8 cellular contexts compared by ENCODE assay signal in the genomic region with DNA sequence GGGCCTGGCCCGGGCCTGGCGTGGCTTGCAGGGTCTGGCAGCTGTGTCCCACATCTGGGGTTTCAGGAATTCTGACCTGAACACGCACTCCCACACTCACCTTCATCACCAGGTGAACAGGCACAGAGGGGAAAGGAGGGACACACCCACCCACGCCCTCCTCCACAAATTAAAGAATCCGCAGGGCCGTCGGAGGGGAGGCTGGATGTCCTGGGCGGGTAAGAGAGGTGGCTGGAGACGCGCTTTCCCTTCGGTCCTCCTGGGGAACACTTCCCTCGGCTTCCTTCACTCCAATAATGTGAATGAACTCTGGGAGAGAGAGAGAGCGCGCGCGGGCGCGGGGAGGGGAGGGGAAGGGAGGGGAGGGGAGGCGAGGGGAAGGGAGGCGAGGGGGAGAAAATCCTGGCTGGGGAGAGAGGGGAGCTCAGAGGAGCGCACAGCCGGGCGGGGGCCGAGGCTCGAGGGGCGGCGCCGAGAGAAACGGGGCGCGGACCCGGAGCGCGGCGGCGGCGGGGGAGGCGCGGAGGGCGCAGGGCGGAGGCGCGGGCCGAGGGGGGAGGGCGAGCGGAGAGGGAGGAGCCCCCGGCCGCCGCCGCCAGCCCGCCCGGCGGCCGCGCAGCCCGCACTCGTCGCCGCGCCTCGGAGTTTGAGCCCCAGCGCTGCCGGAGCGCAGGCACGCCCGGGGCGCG. TPM values are rescaled to one million over a fixed set of nuclear protein-coding genes. Genes with fewer than 3 reads are reported as not detected.
DNase-seq lines count a peak whose midpoint lies in the region; ATAC-seq and TF ChIP-seq lines count a peak whose summit lies in the region.

A gene (plus strand): TSS at position 625 of the 689 bp plus-strand sequence. CDS start 205 bp downstream, outside the sequence.

- POLR2A ChIA-PET in activated B cell treated with CpG ODN at 0.5 μM for 24 hours (lab: Charles Lee): no interaction called here

- peaks cover 72% of the 10 kb centered on the region for H3K27me3 ChIP-seq in iPS-18a (ENCODE audit: control insufficient read depth, insufficient read depth, low read length)

- intact Hi-C loops in activated B cell treated with CpG ODN at 0.5 μM for 24 hours (cut with micrococcal nuclease): no loop called here

- no peaks in the 10 kb centered on the region for H3K36me3 ChIP-seq in iPS-18a (ENCODE audit: control insufficient read depth, low read depth, low read length)

- H3K27me3 Mint-ChIP-seq in activated B cell treated with CpG ODN at 0.5 μM for 24 hours: peaks cover 56% of the 10 kb centered on the region
- H3K27me3 Mint-ChIP-seq in stimulated activated naive CD8-positive, alpha-beta T cell treated with anti-CD3 and anti-CD28 coated beads, Interleukin-15, amount 100 ng/mL, for 72 hours: peaks cover 95% of the 10 kb centered on the region

- no peaks in the 10 kb centered on the region for H3K36me3 Mint-ChIP-seq in activated B cell treated with CpG ODN at 0.5 μM for 24 hours (ENCODE audit: low read depth)

- TF ChIP-seq CTCF in activated B cell treated with CpG ODN at 0.5 μM for 24 hours (IDR thresholded peaks at IDR 0.05): no peak

- H3K9me3 ChIP-seq in iPS-18a (ENCODE audit: control insufficient read depth, low read depth, low read length): no peaks in the 10 kb centered on the region

- peak within 1 kb of the TSS; percentile 22 for H3K9ac ChIP-seq in iPS-18a (ENCODE audit: low read length)

- no peak for ATAC-seq in activated B cell treated with CpG ODN at 0.5 μM for 24 hours (ENCODE audit: low read depth)
- peak; percentile 18 for ATAC-seq in stimulated activated naive CD8-positive, alpha-beta T cell treated with anti-CD3 and anti-CD28 coated beads, Interleukin-15, amount 100 ng/mL, for 72 hours
- ATAC-seq in GM19023 (IDR thresholded peaks at IDR 0.05; ENCODE audit: unreplicated experiment): no peak
- no peak for ATAC-seq in GM21390 (IDR thresholded peaks at IDR 0.05; ENCODE audit: unreplicated experiment)

- H3K4me1 Mint-ChIP-seq in activated B cell treated with CpG ODN at 0.5 μM for 24 hours: peaks cover 18% of the 10 kb centered on the region
- H3K4me1 Mint-ChIP-seq in stimulated activated naive CD8-positive, alpha-beta T cell treated with anti-CD3 and anti-CD28 coated beads, Interleukin-15, amount 100 ng/mL, for 72 hours: peaks cover 23% of the 10 kb centered on the region

- H3K27ac Mint-ChIP-seq in activated B cell treated with CpG ODN at 0.5 μM for 24 hours: no peak within 1 kb of the TSS
- H3K27ac Mint-ChIP-seq in stimulated activated naive CD8-positive, alpha-beta T cell treated with anti-CD3 and anti-CD28 coated beads, Interleukin-15, amount 100 ng/mL, for 72 hours: peak within 1 kb of the TSS in 1 of 2 donors; percentile 47

- CTCF ChIA-PET in activated B cell treated with CpG ODN at 0.5 μM for 24 hours (lab: Charles Lee): no interaction called here

- H3K9me3 Mint-ChIP-seq in activated B cell treated with CpG ODN at 0.5 μM for 24 hours: no peaks in the 10 kb centered on the region
- no peaks in the 10 kb centered on the region for H3K9me3 Mint-ChIP-seq in stimulated activated naive CD8-positive, alpha-beta T cell treated with anti-CD3 and anti-CD28 coated beads, Interleukin-15, amount 100 ng/mL, for 72 hours

- H3K27ac ChIP-seq in iPS-18a (ENCODE audit: low read length): no peak within 1 kb of the TSS

- DNase-seq in SIG-M5 treated with dmso at 0.1 percent for 504 hours (lab: John Stamatoyannopoulos, UW; ENCODE audit: unreplicated experiment) (peak; percentile 49), SIG-M5 (lab: John Stamatoyannopoulos, UW) (no peak), activated B cell treated with CpG ODN at 0.5 μM for 24 hours (no peak), SHP77 (lab: John Stamatoyannopoulos, UW) (no peak)
- DNase-seq in stimulated activated naive CD8-positive, alpha-beta T cell treated with anti-CD3 and anti-CD28 coated beads, Interleukin-15, amount 100 ng/mL, for 72 hours: no peak

- H3K4me1 ChIP-seq in iPS-18a (ENCODE audit: control insufficient read depth, low read depth, low read length): peaks cover 9% of the 10 kb centered on the region

- H3K4me3 Mint-ChIP-seq in activated B cell treated with CpG ODN at 0.5 μM for 24 hours: peak within 1 kb of the TSS; percentile 61
- peak within 1 kb of the TSS; percentile 73 to 82 for H3K4me3 Mint-ChIP-seq in stimulated activated naive CD8-positive, alpha-beta T cell treated with anti-CD3 and anti-CD28 coated beads, Interleukin-15, amount 100 ng/mL, for 72 hours

- peak within 1 kb of the TSS; percentile 80 for H3K4me3 ChIP-seq in iPS-18a (ENCODE audit: low read length)

RNA-seq across cellular contexts. Expression of the gene that starts here (rescaled TPM):
- not detected in 2 replicates for total RNA-seq in activated B cell treated with CpG ODN at 0.5 μM for 24 hours
